ENCODE assay signal across 35 cellular contexts in the genomic region with DNA sequence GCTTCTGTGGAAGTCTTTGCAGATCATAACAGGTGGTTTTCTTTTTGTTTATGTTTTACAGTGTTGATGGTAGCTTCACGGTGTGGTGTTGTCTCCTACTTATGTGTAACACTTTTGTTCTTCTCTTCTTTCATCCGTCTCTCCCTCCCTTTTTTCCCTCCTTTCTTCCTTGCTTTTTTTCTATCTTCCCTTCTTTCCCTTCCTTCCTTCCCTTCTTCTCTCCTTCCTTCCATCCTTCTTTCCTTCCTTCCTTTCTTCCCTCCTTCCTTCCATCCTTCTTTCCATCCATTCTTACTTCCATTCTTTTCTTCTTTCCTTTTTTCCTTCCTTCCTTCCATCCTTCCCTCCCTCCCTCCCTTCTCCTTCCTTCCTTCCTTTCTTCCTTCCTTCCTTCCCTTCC.
"Had no signal": no experiment of that assay in that cellular context is flagged by ENCODE, and none has a peak within 500 bp of the region (broad histone marks: within the 10 kb centered on the region; RNA-seq: fewer than 3 reads in every experiment).

No MANE protein-coding gene starts in this region.

- H3K36me3 ChIP-seq: MG63 had no signal

- DNase-seq: Karpas-422, Kasumi-1, MG63, MM.1S, MV-4-11, NCI-H1048, NCI-H1092, NCI-H1092 treated with DMSO at 0.1 percent for 48 hours, NCI-H1105, NCI-H1105 treated with DMSO at 0.1 percent for 48 hours, NCI-H1417, NCI-H1417 treated with DMSO at 0.1 percent for 48 hours, NCI-H1436, NCI-H1436 treated with DMSO at 0.1 percent for 48 hours, NCI-H146, NCI-H1694, NCI-H1694 treated with DMSO at 0.1 percent for 48 hours, NCI-H187, NCI-H187 treated with DMSO at 0.1 percent for 48 hours, NCI-H1930, NCI-H2029, NCI-H2029 treated with DMSO at 0.1 percent for 48 hours, NCI-H2081, NCI-H2081 treated with DMSO at 0.1 percent for 48 hours, NCI-H2107, NCI-H2171, NCI-H2171 treated with DMSO at 0.1 percent for 48 hours, NCI-H2227 treated with DMSO at 0.1 percent for 48 hours, NCI-H226, NCI-H345, NCI-H446, NCI-H446 treated with DMSO at 0.1 percent for 48 hours, NCI-H510A, NCI-H510A treated with DMSO at 0.1 percent for 48 hours, NCI-H524 had no signal

- H3K4me3 ChIP-seq: MG63 had no signal

- H3K27me3 ChIP-seq: MG63 had no signal

- H3K9me3 ChIP-seq: MG63 had no signal
